19 cellular contexts compared by ENCODE assay signal in genomic region chr7:49014870-49015269, GRCh38.
DNase-seq lines count a peak whose midpoint lies in the region; ATAC-seq, FAIRE-seq and TF ChIP-seq lines count a peak whose summit lies in the region.
"Had no signal": no experiment of that assay in that cellular context is flagged by ENCODE, and none has a peak within 500 bp of the region (broad histone marks: within the 10 kb centered on the region; RNA-seq: fewer than 3 reads in every experiment).

No MANE protein-coding gene starts in this region.

- H3K9me3 Mint-ChIP-seq in MCF 10A (ENCODE audit: unreplicated experiment), result no peaks in the 10 kb centered on the region
- H3K9me3 Mint-ChIP-seq in stimulated activated memory B cell treated with anti-CD40 and anti-IgM and Interleukin-4, amounts not matched to agents 10 μg/mL and 1 μg/mL and 100 μg/mL, for 72 hours, result peaks cover 23% of the 10 kb centered on the region
- peaks cover 10% of the 10 kb centered on the region for H3K9me3 Mint-ChIP-seq in activated T-helper 2 cell treated with anti-CD3 and anti-CD28 coated beads, Interferon-gamma antibody, Interleukin-2, Interleukin-4, amounts not matched to agents 10 μg/mL and 5 μg/mL and 100 μg/mL, durations not matched to agents 14 hours and 24 hours and 36 hours
- H3K9me3 Mint-ChIP-seq in activated naive CD8-positive, alpha-beta T cell treated with anti-CD3 and anti-CD28 coated beads for 36 hours, result peaks cover 16% of the 10 kb centered on the region

- intact Hi-C loops in MCF 10A (cut with micrococcal nuclease) (no loop called here), breast epithelium (cut with DNase I; ENCODE audit: low total_unique reads) (no loop called here)
- intact Hi-C loops in activated T-helper 2 cell treated with anti-CD3 and anti-CD28 coated beads, Interferon-gamma antibody, Interleukin-2, Interleukin-4, amounts not matched to agents 10 μg/mL and 5 μg/mL and 100 μg/mL, durations not matched to agents 14 hours and 24 hours and 36 hours (cut with micrococcal nuclease), result no loop called here

- H3K27me3 ChIP-seq in breast epithelium (no peaks in the 10 kb centered on the region), HUES64 (ENCODE audit: insufficient read depth, low read length) (no peaks in the 10 kb centered on the region), bronchial epithelial cell (ENCODE audit: control insufficient read depth, insufficient read depth, low read length) (no peaks in the 10 kb centered on the region)

- WGBS in HUES64, result 95% methylated on average over 4 of the region's 4 CpGs

- H3K4me3 Mint-ChIP-seq in MCF 10A (ENCODE audit: unreplicated experiment), result no peak overlapping the region
- H3K4me3 Mint-ChIP-seq in stimulated activated memory B cell treated with anti-CD40 and anti-IgM and Interleukin-4, amounts not matched to agents 10 μg/mL and 1 μg/mL and 100 μg/mL, for 72 hours, result no peak overlapping the region
- H3K4me3 Mint-ChIP-seq in activated T-helper 2 cell treated with anti-CD3 and anti-CD28 coated beads, Interferon-gamma antibody, Interleukin-2, Interleukin-4, amounts not matched to agents 10 μg/mL and 5 μg/mL and 100 μg/mL, durations not matched to agents 14 hours and 24 hours and 36 hours (ENCODE audit: low read depth), result no peak overlapping the region
- H3K4me3 Mint-ChIP-seq in activated naive CD8-positive, alpha-beta T cell treated with anti-CD3 and anti-CD28 coated beads for 36 hours, result no peak overlapping the region
- H3K4me3 Mint-ChIP-seq: CD4-positive, alpha-beta T cell had no signal

- no peak overlapping the region for H3K9ac ChIP-seq in HUES64 (ENCODE audit: low read depth, low read length)

- POLR2A ChIA-PET in MCF 10A (lab: Yijun Ruan, JAX), result interaction anchor here (0.7 kb wide), 1 partner anchor 280 kb away, joined by 3 read pairs; no protein-coding TSS in a partner anchor

- no peak overlapping the region for H3K27ac Mint-ChIP-seq in MCF 10A (ENCODE audit: low read depth, unreplicated experiment)
- H3K27ac Mint-ChIP-seq in stimulated activated memory B cell treated with anti-CD40 and anti-IgM and Interleukin-4, amounts not matched to agents 10 μg/mL and 1 μg/mL and 100 μg/mL, for 72 hours, result no peak overlapping the region
- H3K27ac Mint-ChIP-seq in activated T-helper 2 cell treated with anti-CD3 and anti-CD28 coated beads, Interferon-gamma antibody, Interleukin-2, Interleukin-4, amounts not matched to agents 10 μg/mL and 5 μg/mL and 100 μg/mL, durations not matched to agents 14 hours and 24 hours and 36 hours, result no peak overlapping the region
- no peak overlapping the region for H3K27ac Mint-ChIP-seq in activated naive CD8-positive, alpha-beta T cell treated with anti-CD3 and anti-CD28 coated beads for 36 hours
- H3K27ac Mint-ChIP-seq: CD4-positive, alpha-beta T cell had no signal

- TF ChIP-seq CTCF in MCF 10A (IDR thresholded peaks at IDR 0.05; ENCODE audit: unreplicated experiment) (no peak), breast epithelium (IDR thresholded peaks at IDR 0.05) (no peak), bronchial epithelial cell (IDR thresholded peaks at IDR 0.05; ENCODE audit: insufficient read depth, low read length, severe bottlenecking) (no peak)

- CTCF ChIA-PET in MCF 10A (lab: Yijun Ruan, JAX), result no interaction called here

- H3K4me1 ChIP-seq in breast epithelium (no peaks in the 10 kb centered on the region), HUES64 (ENCODE audit: insufficient read depth, low read length) (peaks cover 6% of the 10 kb centered on the region; the same call in 1 of the 2 replicates)

- no peak for TF ChIP-seq POLR2A in breast epithelium (IDR thresholded peaks at IDR 0.05)

- H3K9me3 ChIP-seq in breast epithelium, result peaks cover 4 to 17% of the 10 kb centered on the region in 2 donors
- peaks cover 28% of the 10 kb centered on the region for H3K9me3 ChIP-seq in HUES64 (ENCODE audit: insufficient read depth, low read depth, low read length)

- no peak for ATAC-seq in stimulated activated memory B cell treated with anti-CD40 and anti-IgM and Interleukin-4, amounts not matched to agents 10 μg/mL and 1 μg/mL and 100 μg/mL, for 72 hours
- ATAC-seq: HCT116 had no signal

- H3K4me3 ChIP-seq in breast epithelium (no peak overlapping the region), HUES64 (ENCODE audit: low read length) (no peak overlapping the region), bronchial epithelial cell (ENCODE audit: low read depth, low read length) (no peak overlapping the region)
- H3K4me3 ChIP-seq: PC-9, SK-N-MC had no signal

- no TSS peak for BruUV-seq in MCF 10A (replicated peaks; lab: Mats Ljungman, UMichigan)

- FAIRE-seq in bronchial epithelial cell (lab: Jason Lieb, UNC), result no peak

- no peaks in the 10 kb centered on the region for H3K36me3 Mint-ChIP-seq in MCF 10A (ENCODE audit: insufficient read depth, unreplicated experiment)
- no peaks in the 10 kb centered on the region for H3K36me3 Mint-ChIP-seq in stimulated activated memory B cell treated with anti-CD40 and anti-IgM and Interleukin-4, amounts not matched to agents 10 μg/mL and 1 μg/mL and 100 μg/mL, for 72 hours
- no peaks in the 10 kb centered on the region for H3K36me3 Mint-ChIP-seq in activated T-helper 2 cell treated with anti-CD3 and anti-CD28 coated beads, Interferon-gamma antibody, Interleukin-2, Interleukin-4, amounts not matched to agents 10 μg/mL and 5 μg/mL and 100 μg/mL, durations not matched to agents 14 hours and 24 hours and 36 hours (ENCODE audit: low read depth)
- no peaks in the 10 kb centered on the region for H3K36me3 Mint-ChIP-seq in activated naive CD8-positive, alpha-beta T cell treated with anti-CD3 and anti-CD28 coated beads for 36 hours

- peaks cover 51% of the 10 kb centered on the region for H3K27me3 Mint-ChIP-seq in MCF 10A (ENCODE audit: insufficient read depth, unreplicated experiment)
- no peaks in the 10 kb centered on the region for H3K27me3 Mint-ChIP-seq in stimulated activated memory B cell treated with anti-CD40 and anti-IgM and Interleukin-4, amounts not matched to agents 10 μg/mL and 1 μg/mL and 100 μg/mL, for 72 hours
- no peaks in the 10 kb centered on the region for H3K27me3 Mint-ChIP-seq in activated T-helper 2 cell treated with anti-CD3 and anti-CD28 coated beads, Interferon-gamma antibody, Interleukin-2, Interleukin-4, amounts not matched to agents 10 μg/mL and 5 μg/mL and 100 μg/mL, durations not matched to agents 14 hours and 24 hours and 36 hours (ENCODE audit: low read depth)
- H3K27me3 Mint-ChIP-seq in activated naive CD8-positive, alpha-beta T cell treated with anti-CD3 and anti-CD28 coated beads for 36 hours, result no peaks in the 10 kb centered on the region
- H3K27me3 Mint-ChIP-seq: CD4-positive, alpha-beta T cell had no signal

- no peak overlapping the region for H3K27ac ChIP-seq in breast epithelium
- H3K27ac ChIP-seq in HUES64 (ENCODE audit: low read depth, low read length), result 0 out of 2 replicates have a peak overlapping the region, but pooled peaks have one; percentile 18
- H3K27ac ChIP-seq: PC-9, RWPE1, SK-N-MC had no signal

- H3K36me3 ChIP-seq in breast epithelium (no peaks in the 10 kb centered on the region), HUES64 (ENCODE audit: insufficient read depth, low read length) (no peaks in the 10 kb centered on the region), bronchial epithelial cell (ENCODE audit: control insufficient read depth, insufficient read depth, low read length) (no peaks in the 10 kb centered on the region)

- peak; percentile 3 for DNase-seq in MCF 10A (ENCODE audit: unreplicated experiment)
- DNase-seq in breast epithelium (ENCODE audit: low spot score in 2 of 2), result no peak
- DNase-seq in bronchial epithelial cell (ENCODE audit: low read depth), result peak; percentile 1
- no peak for DNase-seq in activated T-helper 2 cell treated with anti-CD3 and anti-CD28 coated beads, Interferon-gamma antibody, Interleukin-2, Interleukin-4, amounts not matched to agents 10 μg/mL and 5 μg/mL and 100 μg/mL, durations not matched to agents 14 hours and 24 hours and 36 hours (ENCODE audit: low spot score)
- DNase-seq in activated naive CD8-positive, alpha-beta T cell treated with anti-CD3 and anti-CD28 coated beads for 36 hours, result no peak
- DNase-seq: CD4-positive, alpha-beta T cell; DMS79; KG1; NCI-H1694; NCI-H2081; NCI-H446 treated with DMSO at 0.1 percent for 48 hours; NCI-H69; PC-9; SHP77 treated with DMSO at 0.1 percent for 48 hours had no signal

- H3K4me1 Mint-ChIP-seq in MCF 10A (ENCODE audit: insufficient read depth, unreplicated experiment), result no peaks in the 10 kb centered on the region
- no peaks in the 10 kb centered on the region for H3K4me1 Mint-ChIP-seq in stimulated activated memory B cell treated with anti-CD40 and anti-IgM and Interleukin-4, amounts not matched to agents 10 μg/mL and 1 μg/mL and 100 μg/mL, for 72 hours
- H3K4me1 Mint-ChIP-seq in activated T-helper 2 cell treated with anti-CD3 and anti-CD28 coated beads, Interferon-gamma antibody, Interleukin-2, Interleukin-4, amounts not matched to agents 10 μg/mL and 5 μg/mL and 100 μg/mL, durations not matched to agents 14 hours and 24 hours and 36 hours (ENCODE audit: low read depth), result no peaks in the 10 kb centered on the region
- H3K4me1 Mint-ChIP-seq in activated naive CD8-positive, alpha-beta T cell treated with anti-CD3 and anti-CD28 coated beads for 36 hours, result no peaks in the 10 kb centered on the region

Comparison
In these comparisons a context has a peak if more than half of its experiments do, and no peak if none do; other contexts are left out.
1. DNase-seq: peak in MCF 10A (single experiment) and bronchial epithelial cell (single experiment); none in breast epithelium (0 of 2), activated T-helper 2 cell treated with anti-CD3 and anti-CD28 coated beads, Interferon-gamma antibody, Interleukin-2, Interleukin-4, amounts not matched to agents 10 μg/mL and 5 μg/mL and 100 μg/mL, durations not matched to agents 14 hours and 24 hours and 36 hours (single experiment) and activated naive CD8-positive, alpha-beta T cell treated with anti-CD3 and anti-CD28 coated beads for 36 hours (single experiment).